ENCODE assay signal across 8 cellular contexts in the genomic region with DNA sequence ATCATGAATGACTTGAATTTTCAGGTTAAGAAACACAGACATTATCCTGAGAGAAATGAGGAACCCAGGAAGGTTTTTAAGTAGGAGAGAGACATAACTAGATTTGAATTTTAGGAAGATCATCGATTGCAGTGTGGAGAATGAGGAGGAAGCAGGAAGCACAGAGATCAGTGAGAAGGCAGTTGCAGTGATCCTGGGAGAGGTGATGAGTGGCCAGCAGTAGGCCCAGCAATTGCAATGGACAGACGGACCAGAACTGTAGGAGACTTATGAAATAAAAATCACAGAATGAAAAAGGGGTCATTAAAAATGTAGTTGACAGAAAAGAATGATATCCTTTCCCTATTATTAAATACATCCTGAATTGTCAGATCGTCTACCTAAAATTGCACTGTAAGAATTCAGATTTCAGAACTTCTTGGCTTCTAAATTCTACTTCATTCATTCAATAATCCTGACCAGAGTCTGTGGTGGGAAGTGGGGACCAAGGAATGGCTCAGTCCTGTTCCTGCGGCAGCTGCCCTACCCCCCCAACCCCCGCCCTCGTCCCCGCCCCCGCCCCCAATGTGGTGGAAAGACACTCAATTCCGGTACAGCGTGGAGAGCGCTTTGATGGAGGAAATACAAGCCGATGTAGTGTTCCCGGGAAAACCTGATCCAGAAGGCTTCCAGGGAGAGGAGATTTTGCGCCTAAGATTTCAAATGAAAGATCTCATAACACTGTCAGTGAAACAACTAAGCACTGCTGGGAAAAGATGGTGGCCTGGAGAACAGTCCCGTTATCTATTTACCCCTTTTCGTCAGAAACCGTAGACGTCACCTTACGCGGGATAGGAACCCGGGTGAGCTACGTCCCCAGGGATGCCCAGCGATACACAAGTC. TPM values are rescaled to one million over a fixed set of nuclear protein-coding genes. Genes with fewer than 3 reads are reported as not detected.
DNase-seq lines count a peak whose midpoint lies in the region; ATAC-seq and TF ChIP-seq lines count a peak whose summit lies in the region.

No MANE protein-coding gene starts in this region.

- H3K4me1 ChIP-seq in OCI-LY3 (ENCODE audit: low read length): peaks cover 11% of the 10 kb centered on the region
- H3K4me1 ChIP-seq in effector memory CD4-positive, alpha-beta T cell (ENCODE audit: control insufficient read depth, insufficient read depth, low read length, poor library complexity, severe bottlenecking): peaks cover 18% of the 10 kb centered on the region

- H3K9ac ChIP-seq in OCI-LY3 (ENCODE audit: low read length): peak overlapping the region; percentile 69

- H3K27me3 ChIP-seq in OCI-LY3 (ENCODE audit: low read depth, low read length): no peaks in the 10 kb centered on the region
- no peaks in the 10 kb centered on the region for H3K27me3 ChIP-seq in effector memory CD4-positive, alpha-beta T cell (replicated peaks; ENCODE audit: control insufficient read depth, insufficient read depth, low read length, poor library complexity, severe bottlenecking)

- peak overlapping the region; percentile 30 for H3K27ac ChIP-seq in OCI-LY3 (ENCODE audit: low read length)
- H3K27ac ChIP-seq in effector memory CD4-positive, alpha-beta T cell (ENCODE audit: insufficient read depth, low read length, poor library complexity, severe bottlenecking): peak overlapping the region; percentile 87

- peak overlapping the region; percentile 95 for H3K4me3 ChIP-seq in OCI-LY3 (ENCODE audit: low read length)
- peak overlapping the region; percentile 81 for H3K4me3 ChIP-seq in effector memory CD4-positive, alpha-beta T cell (ENCODE audit: insufficient read depth, low read depth, low read length, poor library complexity, severe bottlenecking)

- no peaks in the 10 kb centered on the region for H3K79me2 ChIP-seq in OCI-LY3 (ENCODE audit: low read length)

- no peaks in the 10 kb centered on the region for H4K20me1 ChIP-seq in OCI-LY3 (ENCODE audit: insufficient read depth, low read length)

- H3K9me3 ChIP-seq in OCI-LY3 (ENCODE audit: insufficient read depth, low read length): no peaks in the 10 kb centered on the region
- no peaks in the 10 kb centered on the region for H3K9me3 ChIP-seq in effector memory CD4-positive, alpha-beta T cell (ENCODE audit: control insufficient read depth, low read length)

- DNase-seq in DMS53 treated with DMSO at 0.1 percent for 48 hours (lab: John Stamatoyannopoulos, UW; ENCODE audit: unreplicated experiment) (peak; percentile 27), occipital lobe (lab: John Stamatoyannopoulos, UW) (no peak), Ammon's horn (ENCODE audit: low spot score) (no peak), NCI-H446 treated with DMSO at 0.1 percent for 48 hours (lab: John Stamatoyannopoulos, UW) (no peak)
- peak in 1 of 3 donors; percentile 18 for DNase-seq in effector memory CD4-positive, alpha-beta T cell
- DNase-seq in natural killer cell treated with Interleukin-12 subunit alpha and Interleukin-12 subunit beta and Interleukin-15 and Interleukin-18, amount 100 ng/mL, for 72 hours (ENCODE audit: low spot score): no peak
- no peak for DNase-seq in activated CD4-positive, alpha-beta T cell treated with anti-CD3 and anti-CD28 coated beads, Interleukin-2, amount 50 U/mL, for 4 hours

- H3K27ac Mint-ChIP-seq in natural killer cell treated with Interleukin-12 subunit alpha and Interleukin-12 subunit beta and Interleukin-15 and Interleukin-18, amount 100 ng/mL, for 72 hours: peak overlapping the region; percentile 72 to 80

- peak overlapping the region; percentile 73 for H3K4me2 ChIP-seq in OCI-LY3 (ENCODE audit: low read length)

- H3K9me3 Mint-ChIP-seq in natural killer cell treated with Interleukin-12 subunit alpha and Interleukin-12 subunit beta and Interleukin-15 and Interleukin-18, amount 100 ng/mL, for 72 hours: no peaks in the 10 kb centered on the region

- TF ChIP-seq CTCF in OCI-LY3 (IDR thresholded peaks at IDR 0.05; ENCODE audit: low read depth, low read length): no peak

- H3K36me3 Mint-ChIP-seq in natural killer cell treated with Interleukin-12 subunit alpha and Interleukin-12 subunit beta and Interleukin-15 and Interleukin-18, amount 100 ng/mL, for 72 hours: peaks cover 22% of the 10 kb centered on the region

- peak overlapping the region; percentile 87 for H3K4me3 Mint-ChIP-seq in natural killer cell treated with Interleukin-12 subunit alpha and Interleukin-12 subunit beta and Interleukin-15 and Interleukin-18, amount 100 ng/mL, for 72 hours

- H3K4me1 Mint-ChIP-seq in natural killer cell treated with Interleukin-12 subunit alpha and Interleukin-12 subunit beta and Interleukin-15 and Interleukin-18, amount 100 ng/mL, for 72 hours (ENCODE audit: low read depth in 2 of 2): peaks cover 33 to 44% of the 10 kb centered on the region in 2 donors

- ATAC-seq in natural killer cell treated with Interleukin-12 subunit alpha and Interleukin-12 subunit beta and Interleukin-15 and Interleukin-18, amount 100 ng/mL, for 72 hours: no peak

- peaks cover 21% of the 10 kb centered on the region for H3K36me3 ChIP-seq in OCI-LY3 (replicated peaks; ENCODE audit: low read depth, low read length)
- peaks cover 29% of the 10 kb centered on the region for H3K36me3 ChIP-seq in effector memory CD4-positive, alpha-beta T cell (ENCODE audit: control insufficient read depth, insufficient read depth, low read length)

- H2AFZ ChIP-seq in OCI-LY3 (ENCODE audit: low read depth, low read length): peak overlapping the region; percentile 97

- no peaks in the 10 kb centered on the region for H3K27me3 Mint-ChIP-seq in natural killer cell treated with Interleukin-12 subunit alpha and Interleukin-12 subunit beta and Interleukin-15 and Interleukin-18, amount 100 ng/mL, for 72 hours

RNA-seq across cellular contexts. Expression of a gene that starts 35.1 kb away (rescaled TPM):
- total RNA-seq in natural killer cell treated with Interleukin-12 subunit alpha and Interleukin-12 subunit beta and Interleukin-15 and Interleukin-18, amount 100 ng/mL, for 72 hours: 100 to 1,000 TPM; 105 to 131 TPM
- total RNA-seq in occipital lobe: 29.3 TPM
